Comparison of ENCODE assay signal across 3 cellular contexts in the genomic region with DNA sequence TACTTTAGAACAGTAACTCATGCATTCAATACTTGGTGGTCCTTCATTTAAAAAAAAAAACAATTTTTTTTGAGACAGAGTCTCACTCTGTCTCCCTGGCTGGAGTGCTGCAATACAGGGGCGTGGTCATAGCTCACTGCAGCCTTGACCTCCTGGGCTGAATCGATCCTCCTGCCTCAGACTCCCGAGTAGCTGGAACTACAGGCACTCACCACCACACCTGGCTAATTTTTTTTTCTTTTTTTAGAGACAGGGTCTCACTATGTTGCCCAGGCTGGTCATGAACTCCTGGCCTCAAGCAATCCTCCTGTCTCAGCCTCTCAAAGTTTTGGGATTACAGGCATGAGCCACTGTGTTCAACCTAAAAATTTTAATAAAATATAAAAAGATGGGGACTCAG. TPM values are rescaled to one million over a fixed set of nuclear protein-coding genes. Genes with fewer than 3 reads are reported as not detected.
"Had no signal": no experiment of that assay in that cellular context is flagged by ENCODE, and none has a peak within 500 bp of the region (broad histone marks: within the 10 kb centered on the region; RNA-seq: fewer than 3 reads in every experiment).

No MANE protein-coding gene starts in this region.

RNA-seq across cellular contexts. Expression of a gene that starts 14.1 kb away (rescaled TPM):
- total RNA-seq: GM23248, H4, HFFc6 had no signal
- polyA plus RNA-seq: GM23248 had no signal
